8 cellular contexts compared by ENCODE assay signal in genomic region chr12:53098354-53098981, GRCh38. TPM values are rescaled to one million over a fixed set of nuclear protein-coding genes. Genes with fewer than 3 reads are reported as not detected.
DNase-seq lines count a peak whose midpoint lies in the region; ATAC-seq, FAIRE-seq and TF ChIP-seq lines count a peak whose summit lies in the region.

No MANE protein-coding gene starts in this region.

- ATAC-seq in psoas muscle = peak in 3 of 4 donors; percentile 20 to 43 (median 40)

- peak overlapping the region; percentile 71 for H3K4me3 Mint-ChIP-seq in activated naive CD4-positive, alpha-beta T cell treated with anti-CD3 and anti-CD28 coated beads, Interleukin-2, amount 10 ng/mL, durations not matched to agents 7 days and 5 days

- intact Hi-C loops in psoas muscle (cut with DNase I) = loop anchor here (2.0 to 5.0 kb wide), 2 partner anchors 32 to 94 kb away; no protein-coding TSS in a partner anchor

- FAIRE-seq in HTR-8/SVneo (lab: Jason Lieb, UNC) = peak; percentile 51

- H3K4me3 ChIP-seq in cardiac muscle cell (peak overlapping the region; percentile 45), psoas muscle (peak overlapping the region; percentile 72)

- H3K9me3 ChIP-seq in cardiac muscle cell (ENCODE audit: low read depth) = no peaks in the 10 kb centered on the region
- H3K9me3 ChIP-seq in psoas muscle = no peaks in the 10 kb centered on the region

- DNase-seq in ACHN (peak; percentile 90), HTR-8/SVneo (ENCODE audit: insufficient read length, low spot score) (peak; percentile 73), cardiac muscle cell (ENCODE audit: low read depth in 1 of 2, low spot score in 1 of 2) (peak in 1 of 2 donors; percentile 56), psoas muscle (peak; percentile 60 to 70), NCI-H187 treated with DMSO at 0.1 percent for 48 hours (lab: John Stamatoyannopoulos, UW) (no peak), NCI-H2196 treated with DMSO at 0.1 percent for 48 hours (lab: John Stamatoyannopoulos, UW; ENCODE audit: unreplicated experiment) (no peak), islet precursor cell (no peak)
- no peak for DNase-seq in activated naive CD4-positive, alpha-beta T cell treated with anti-CD3 and anti-CD28 coated beads, Interleukin-2, amount 10 ng/mL, durations not matched to agents 7 days and 5 days

- no peak for TF ChIP-seq CTCF in cardiac muscle cell (IDR thresholded peaks at IDR 0.05; ENCODE audit: low read depth, low read length)
- no peak for TF ChIP-seq CTCF in psoas muscle (IDR thresholded peaks at IDR 0.05)

- H3K27me3 ChIP-seq in cardiac muscle cell = peaks cover 3% of the 10 kb centered on the region
- H3K27me3 ChIP-seq in psoas muscle (ENCODE audit: insufficient read depth in 3 of 3, low read length in 2 of 3) = no peaks in the 10 kb centered on the region

- H3K4me1 Mint-ChIP-seq in activated naive CD4-positive, alpha-beta T cell treated with anti-CD3 and anti-CD28 coated beads, Interleukin-2, amount 10 ng/mL, durations not matched to agents 7 days and 5 days = peaks cover 52% of the 10 kb centered on the region

- CTCF ChIA-PET in activated naive CD4-positive, alpha-beta T cell treated with anti-CD3 and anti-CD28 coated beads, Interleukin-2, amount 10 ng/mL, durations not matched to agents 7 days and 5 days (lab: Charles Lee) = interaction anchor here (0.7 to 9.1 kb wide), 13 partner anchors 9 to 213 kb away, joined by 3 to 250 read pairs (median 3); partner anchors contain the start of genes PFDN5 and SPRYD3

- in situ Hi-C loops in ACHN (cut with HindIII; ENCODE audit: low pct_ligation_motif_present, low pct_unique_long_range_greater_than_20kb, low sequenced_read_pairs) = no loop called here

- WGBS in psoas muscle, 3 donors = 51 to 64% (median 59%) methylated on average over 13 of the region's 13 CpGs

- no peaks in the 10 kb centered on the region for H3K9me3 Mint-ChIP-seq in activated naive CD4-positive, alpha-beta T cell treated with anti-CD3 and anti-CD28 coated beads, Interleukin-2, amount 10 ng/mL, durations not matched to agents 7 days and 5 days

- H3K27ac ChIP-seq in cardiac muscle cell = no peak overlapping the region
- H3K27ac ChIP-seq in psoas muscle = peak overlapping the region; percentile 62

- H3K27me3 Mint-ChIP-seq in activated naive CD4-positive, alpha-beta T cell treated with anti-CD3 and anti-CD28 coated beads, Interleukin-2, amount 10 ng/mL, durations not matched to agents 7 days and 5 days = peaks cover 56% of the 10 kb centered on the region

- no peak overlapping the region for H3K27ac Mint-ChIP-seq in activated naive CD4-positive, alpha-beta T cell treated with anti-CD3 and anti-CD28 coated beads, Interleukin-2, amount 10 ng/mL, durations not matched to agents 7 days and 5 days

- H3K36me3 ChIP-seq in cardiac muscle cell (no peaks in the 10 kb centered on the region), psoas muscle (ENCODE audit: insufficient read depth in 1 of 2, low read depth in 1 of 2) (no peaks in the 10 kb centered on the region)

- H3K36me3 Mint-ChIP-seq in activated naive CD4-positive, alpha-beta T cell treated with anti-CD3 and anti-CD28 coated beads, Interleukin-2, amount 10 ng/mL, durations not matched to agents 7 days and 5 days = no peaks in the 10 kb centered on the region

- H3K4me1 ChIP-seq in cardiac muscle cell (ENCODE audit: low read depth) (peaks cover 25% of the 10 kb centered on the region), psoas muscle (peaks cover 5% of the 10 kb centered on the region)

RNA-seq across cellular contexts. Expression of gene IGFBP6, which starts 1.0 kb away (rescaled TPM):
- total RNA-seq in cardiac muscle cell = 58.9 and 105 TPM in 2 replicates
- 75.4 and 109 TPM in 2 replicates for polyA plus RNA-seq in cardiac muscle cell
- total RNA-seq in psoas muscle = 10 to 100 TPM in 3 of 4 donors, 1 to 10 TPM in 1; 6.4 to 21.3 (median 18.1) TPM
- 10 to 100 TPM; 23.9 to 27.0 (median 25.5) TPM for polyA plus RNA-seq in psoas muscle

RNA-seq across cellular contexts. Expression of gene SOAT2, which starts 4.8 kb away (rescaled TPM):
- total RNA-seq in cardiac muscle cell (0.57 and 1.6 TPM in 2 replicates), psoas muscle (not detected)
- polyA plus RNA-seq in cardiac muscle cell (1.3 and 1.9 TPM in 2 replicates), psoas muscle (under 1 TPM; 0.05 to 0.07 (median 0.07) TPM)

RNA-seq across cellular contexts. Expression of gene SPRYD3, which starts 19.3 kb away (rescaled TPM):
- total RNA-seq in cardiac muscle cell (14.8 and 15.8 TPM in 2 replicates), psoas muscle (10 to 100 TPM; 19.7 to 22.6 (median 21.7) TPM)
- polyA plus RNA-seq in cardiac muscle cell (17.6 and 19.4 TPM in 2 replicates), psoas muscle (10 to 100 TPM; 16.5 to 49.1 (median 34.2) TPM)

RNA-seq across cellular contexts. Expression of gene TNS2, which starts 48.6 kb away (rescaled TPM):
- 3.9 and 4.5 TPM in 2 replicates for total RNA-seq in cardiac muscle cell
- 2.2 and 5.1 TPM in 2 replicates for polyA plus RNA-seq in cardiac muscle cell
- 100 to 1,000 TPM in 1 of 4 donors, 10 to 100 TPM in 3; 39.4 to 132 (median 70.7) TPM for total RNA-seq in psoas muscle
- 10 to 100 TPM; 37.7 to 48.9 (median 47.1) TPM for polyA plus RNA-seq in psoas muscle

Comparison
In these comparisons a context has a peak if more than half of its experiments do, and no peak if none do; other contexts are left out.
1. DNase-seq: peak in ACHN (single experiment), HTR-8/SVneo (single experiment) and psoas muscle (2 of 2); none in activated naive CD4-positive, alpha-beta T cell treated with anti-CD3 and anti-CD28 coated beads, Interleukin-2, amount 10 ng/mL, durations not matched to agents 7 days and 5 days (single experiment), NCI-H187 treated with DMSO at 0.1 percent for 48 hours (single experiment), NCI-H2196 treated with DMSO at 0.1 percent for 48 hours (single experiment) and islet precursor cell (single experiment).